ENCODE assay signal across 1 cellular context in the genomic region with DNA sequence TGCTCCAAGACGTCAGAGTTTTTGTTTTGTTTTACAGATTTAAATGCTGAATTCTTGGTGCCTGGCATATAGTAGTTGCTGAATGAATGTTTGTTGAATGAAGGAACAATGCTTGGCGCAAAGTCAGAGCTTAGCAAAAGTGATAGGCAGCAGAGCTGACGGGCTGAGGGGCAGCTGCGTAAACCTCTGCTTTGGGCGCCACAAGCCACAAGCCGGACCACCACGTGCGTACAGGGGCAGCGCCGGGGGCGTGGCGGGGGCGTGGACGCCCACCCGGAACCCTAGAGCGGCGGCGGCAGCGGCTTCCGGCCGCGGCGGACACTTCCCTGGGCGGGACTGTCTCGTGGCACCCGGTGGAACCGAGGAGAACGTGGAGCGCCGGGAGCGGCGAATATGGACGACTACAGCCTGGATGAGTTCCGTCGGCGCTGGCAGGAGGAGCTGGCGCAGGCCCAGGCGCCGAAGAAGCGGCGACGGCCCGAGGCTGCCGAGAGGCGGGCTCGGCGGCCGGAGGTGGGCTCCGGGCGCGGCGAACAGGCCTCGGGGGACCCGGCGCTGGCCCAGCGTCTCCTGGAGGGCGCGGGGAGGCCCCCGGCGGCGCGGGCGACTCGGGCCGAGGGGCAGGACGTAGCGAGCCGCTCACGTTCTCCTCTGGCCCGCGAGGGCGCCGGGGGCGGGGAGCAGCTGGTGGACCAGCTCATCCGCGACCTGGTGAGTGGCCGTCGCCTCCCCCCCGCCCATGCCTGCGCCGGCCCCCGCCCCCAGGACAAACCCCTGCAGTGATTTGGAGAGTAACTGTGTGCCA.
TF ChIP-seq lines count a peak whose summit lies in the region.

TSS of gene FBXW8 (plus strand) at position 306 of the 805 bp plus-strand sequence. CDS start at position 394, 88 bp downstream.

TF ChIP-seq in HEK293, 187 proteins besides CTCF, POLR2A, EP300 and RAD21 (continued from another document and continues in another):
- TF ChIP-seq ZNF571 (tag by site-specific recombination; IDR thresholded peaks at IDR 0.05), result no peak
- no peak for TF ChIP-seq ZNF707 (tag by site-specific recombination; IDR thresholded peaks at IDR 0.05)
- no peak for TF ChIP-seq WT1 (tag by site-specific recombination; IDR thresholded peaks at IDR 0.05)
- TF ChIP-seq ZBTB49 (tag by site-specific recombination; IDR thresholded peaks at IDR 0.05; ENCODE audit: low read depth), result no peak
- no peak for TF ChIP-seq ZNF747 (tag by site-specific recombination; IDR thresholded peaks at IDR 0.05)
- 0 out of 2 replicates have a peak, but pooled peaks have one; percentile 16 for TF ChIP-seq ZBTB6 (tag by site-specific recombination; IDR thresholded peaks at IDR 0.05)
- peak; percentile 65; the same call in 1 of the 2 replicates for TF ChIP-seq HIC1 (tag by site-specific recombination; IDR thresholded peaks at IDR 0.05)
- TF ChIP-seq SALL2 (tag by site-specific recombination; IDR thresholded peaks at IDR 0.05; ENCODE audit: borderline replicate concordance), result no peak
- peak; percentile 97 for TF ChIP-seq KLF8 (tag by site-specific recombination; IDR thresholded peaks at IDR 0.05)
- TF ChIP-seq, protein P1, sequence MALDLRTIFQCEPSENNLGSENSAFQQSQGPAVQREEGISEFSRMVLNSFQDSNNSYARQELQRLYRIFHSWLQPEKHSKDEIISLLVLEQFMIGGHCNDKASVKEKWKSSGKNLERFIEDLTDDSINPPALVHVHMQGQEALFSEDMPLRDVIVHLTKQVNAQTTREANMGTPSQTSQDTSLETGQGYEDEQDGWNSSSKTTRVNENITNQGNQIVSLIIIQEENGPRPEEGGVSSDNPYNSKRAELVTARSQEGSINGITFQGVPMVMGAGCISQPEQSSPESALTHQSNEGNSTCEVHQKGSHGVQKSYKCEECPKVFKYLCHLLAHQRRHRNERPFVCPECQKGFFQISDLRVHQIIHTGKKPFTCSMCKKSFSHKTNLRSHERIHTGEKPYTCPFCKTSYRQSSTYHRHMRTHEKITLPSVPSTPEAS (tag by site-specific recombination; IDR thresholded peaks at IDR 0.05), result no peak
- no peak for TF ChIP-seq HOXA7 (CRISPR knock-in tag; IDR thresholded peaks at IDR 0.05; ENCODE audit: borderline replicate concordance)
- TF ChIP-seq ZNF621 (tag by site-specific recombination; IDR thresholded peaks at IDR 0.05), result no peak
- peak; percentile 87 for TF ChIP-seq ZBTB7A (tag by site-specific recombination; IDR thresholded peaks at IDR 0.05; ENCODE audit: low read depth)
- peak; percentile 42; the same call in 1 of the 2 replicates for TF ChIP-seq ZNF518A (tag by site-specific recombination; conservative IDR thresholded peaks at IDR 0.05; ENCODE audit: low read depth)
- TF ChIP-seq ZNF223 (tag by site-specific recombination; IDR thresholded peaks at IDR 0.05), result no peak
- TF ChIP-seq, protein P2, sequence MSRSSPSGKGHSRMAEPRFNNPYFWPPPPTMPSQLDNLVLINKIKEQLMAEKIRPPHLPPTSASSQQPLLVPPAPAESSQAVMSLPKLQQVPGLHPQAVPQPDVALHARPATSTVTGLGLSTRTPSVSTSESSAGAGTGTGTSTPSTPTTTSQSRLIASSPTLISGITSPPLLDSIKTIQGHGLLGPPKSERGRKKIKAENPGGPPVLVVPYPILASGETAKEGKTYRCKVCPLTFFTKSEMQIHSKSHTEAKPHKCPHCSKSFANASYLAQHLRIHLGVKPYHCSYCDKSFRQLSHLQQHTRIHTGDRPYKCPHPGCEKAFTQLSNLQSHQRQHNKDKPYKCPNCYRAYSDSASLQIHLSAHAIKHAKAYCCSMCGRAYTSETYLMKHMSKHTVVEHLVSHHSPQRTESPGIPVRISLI (tag by site-specific recombination; IDR thresholded peaks at IDR 0.05), result no peak
- TF ChIP-seq ZNF530 (tag by site-specific recombination; IDR thresholded peaks at IDR 0.05; ENCODE audit: low read depth), result no peak
- TF ChIP-seq ZNF510 (tag by site-specific recombination; IDR thresholded peaks at IDR 0.05; ENCODE audit: insufficient replicate concordance), result no peak
- no peak for TF ChIP-seq ZNF658 (tag by site-specific recombination; IDR thresholded peaks at IDR 0.05)
- TF ChIP-seq ZNF785 (tag by site-specific recombination; IDR thresholded peaks at IDR 0.05), result peak; percentile 53; the same call in 1 of the 2 replicates
- TF ChIP-seq ZNF335 (tag by site-specific recombination; conservative IDR thresholded peaks at IDR 0.05), result peak; percentile 81
- no peak for TF ChIP-seq ZNF112 (tag by site-specific recombination; IDR thresholded peaks at IDR 0.05)
- TF ChIP-seq ZNF391 (tag by site-specific recombination; IDR thresholded peaks at IDR 0.05; ENCODE audit: borderline replicate concordance, low read depth), result no peak
- TF ChIP-seq ZFHX2 (tag by site-specific recombination; conservative IDR thresholded peaks at IDR 0.05), result peak; percentile 98
- peak; percentile 90 for TF ChIP-seq KLF1 (tag by site-specific recombination; IDR thresholded peaks at IDR 0.05)
- TF ChIP-seq ZNF341 (tag by site-specific recombination; IDR thresholded peaks at IDR 0.05; ENCODE audit: low read depth), result peak; percentile 48; the same call in 1 of the 2 replicates
- TF ChIP-seq GLIS2 (tag by site-specific recombination; IDR thresholded peaks at IDR 0.05), result peak; percentile 68
- no peak for TF ChIP-seq ZNF426 (tag by site-specific recombination; IDR thresholded peaks at IDR 0.05)
- 0 out of 2 replicates have a peak, but pooled peaks have one; percentile 38 for TF ChIP-seq ZBTB17 (tag by site-specific recombination; IDR thresholded peaks at IDR 0.05)
- no peak; the same call in 1 of the 2 replicates for TF ChIP-seq ZBTB20 (tag by site-specific recombination; IDR thresholded peaks at IDR 0.05)
- TF ChIP-seq, protein P3, sequence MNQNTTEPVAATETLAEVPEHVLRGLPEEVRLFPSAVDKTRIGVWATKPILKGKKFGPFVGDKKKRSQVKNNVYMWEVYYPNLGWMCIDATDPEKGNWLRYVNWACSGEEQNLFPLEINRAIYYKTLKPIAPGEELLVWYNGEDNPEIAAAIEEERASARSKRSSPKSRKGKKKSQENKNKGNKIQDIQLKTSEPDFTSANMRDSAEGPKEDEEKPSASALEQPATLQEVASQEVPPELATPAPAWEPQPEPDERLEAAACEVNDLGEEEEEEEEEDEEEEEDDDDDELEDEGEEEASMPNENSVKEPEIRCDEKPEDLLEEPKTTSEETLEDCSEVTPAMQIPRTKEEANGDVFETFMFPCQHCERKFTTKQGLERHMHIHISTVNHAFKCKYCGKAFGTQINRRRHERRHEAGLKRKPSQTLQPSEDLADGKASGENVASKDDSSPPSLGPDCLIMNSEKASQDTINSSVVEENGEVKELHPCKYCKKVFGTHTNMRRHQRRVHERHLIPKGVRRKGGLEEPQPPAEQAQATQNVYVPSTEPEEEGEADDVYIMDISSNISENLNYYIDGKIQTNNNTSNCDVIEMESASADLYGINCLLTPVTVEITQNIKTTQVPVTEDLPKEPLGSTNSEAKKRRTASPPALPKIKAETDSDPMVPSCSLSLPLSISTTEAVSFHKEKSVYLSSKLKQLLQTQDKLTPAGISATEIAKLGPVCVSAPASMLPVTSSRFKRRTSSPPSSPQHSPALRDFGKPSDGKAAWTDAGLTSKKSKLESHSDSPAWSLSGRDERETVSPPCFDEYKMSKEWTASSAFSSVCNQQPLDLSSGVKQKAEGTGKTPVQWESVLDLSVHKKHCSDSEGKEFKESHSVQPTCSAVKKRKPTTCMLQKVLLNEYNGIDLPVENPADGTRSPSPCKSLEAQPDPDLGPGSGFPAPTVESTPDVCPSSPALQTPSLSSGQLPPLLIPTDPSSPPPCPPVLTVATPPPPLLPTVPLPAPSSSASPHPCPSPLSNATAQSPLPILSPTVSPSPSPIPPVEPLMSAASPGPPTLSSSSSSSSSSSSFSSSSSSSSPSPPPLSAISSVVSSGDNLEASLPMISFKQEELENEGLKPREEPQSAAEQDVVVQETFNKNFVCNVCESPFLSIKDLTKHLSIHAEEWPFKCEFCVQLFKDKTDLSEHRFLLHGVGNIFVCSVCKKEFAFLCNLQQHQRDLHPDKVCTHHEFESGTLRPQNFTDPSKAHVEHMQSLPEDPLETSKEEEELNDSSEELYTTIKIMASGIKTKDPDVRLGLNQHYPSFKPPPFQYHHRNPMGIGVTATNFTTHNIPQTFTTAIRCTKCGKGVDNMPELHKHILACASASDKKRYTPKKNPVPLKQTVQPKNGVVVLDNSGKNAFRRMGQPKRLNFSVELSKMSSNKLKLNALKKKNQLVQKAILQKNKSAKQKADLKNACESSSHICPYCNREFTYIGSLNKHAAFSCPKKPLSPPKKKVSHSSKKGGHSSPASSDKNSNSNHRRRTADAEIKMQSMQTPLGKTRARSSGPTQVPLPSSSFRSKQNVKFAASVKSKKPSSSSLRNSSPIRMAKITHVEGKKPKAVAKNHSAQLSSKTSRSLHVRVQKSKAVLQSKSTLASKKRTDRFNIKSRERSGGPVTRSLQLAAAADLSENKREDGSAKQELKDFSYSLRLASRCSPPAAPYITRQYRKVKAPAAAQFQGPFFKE (tag by site-specific recombination; IDR thresholded peaks at IDR 0.05; ENCODE audit: borderline replicate concordance), result no peak
- peak; percentile 83 for TF ChIP-seq ZBTB26 (tag by site-specific recombination; optimal IDR thresholded peaks at IDR 0.05)
